20 cellular contexts compared by ENCODE assay signal in the genomic region with DNA sequence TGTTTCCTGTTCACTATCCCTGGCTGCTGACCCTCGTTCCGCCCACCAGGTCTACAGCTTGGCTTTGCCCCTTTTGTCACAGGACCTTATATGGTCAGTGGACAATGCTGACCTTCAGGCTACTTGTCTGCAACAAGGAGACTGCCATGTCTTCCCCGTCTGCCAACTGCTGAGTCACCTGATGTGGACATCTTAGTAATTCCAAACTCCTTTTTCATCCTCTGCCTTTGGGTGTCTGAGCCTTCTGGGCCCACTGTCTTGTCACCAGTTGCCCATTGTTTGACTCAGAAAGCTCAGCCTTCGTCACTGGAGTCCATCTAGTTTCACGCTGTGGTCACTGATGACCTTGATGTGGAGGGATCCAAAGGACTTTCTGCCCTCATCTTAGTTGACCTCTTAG. TPM values are rescaled to one million over a fixed set of nuclear protein-coding genes. Genes with fewer than 3 reads are reported as not detected.
DNase-seq lines count a peak whose midpoint lies in the region; TF ChIP-seq lines count a peak whose summit lies in the region.
"Had no signal": no experiment of that assay in that cellular context is flagged by ENCODE, and none has a peak within 500 bp of the region (broad histone marks: within the 10 kb centered on the region; RNA-seq: fewer than 3 reads in every experiment).

No MANE protein-coding gene starts in this region.

- no peak overlapping the region for H3K27ac ChIP-seq in colonic mucosa
- H3K27ac ChIP-seq: right lobe of liver, RWPE1, suprapubic skin had no signal

- no peaks in the 10 kb centered on the region for H3K9me3 ChIP-seq in colonic mucosa
- H3K9me3 ChIP-seq: right lobe of liver, suprapubic skin had no signal

- H3K4me3 ChIP-seq in AG10803 (ENCODE audit: low read length) (no peak overlapping the region), foreskin fibroblast (ENCODE audit: low read depth in 1 of 2, low read length in 2 of 2) (no peak overlapping the region), colonic mucosa (no peak overlapping the region)
- H3K4me3 ChIP-seq: right lobe of liver, suprapubic skin had no signal

- DNase-seq in AG10803 (ENCODE audit: low read depth) (peak; percentile 34), EL (peak; percentile 7), RPMI7951 (ENCODE audit: low read depth) (peak; percentile 0), foreskin fibroblast (peak; percentile 7 to 8), SHP77 treated with DMSO at 0.1 percent for 48 hours (lab: John Stamatoyannopoulos, UW) (no peak), colonic mucosa (no peak), NCI-H524 treated with DMSO at 0.1 percent for 48 hours (lab: John Stamatoyannopoulos, UW) (no peak), T-helper 1 cell (no peak)
- DNase-seq: activated CD4-positive, alpha-beta T cell treated with anti-CD3 and anti-CD28 coated beads for 48 hours; activated naive CD4-positive, alpha-beta T cell; activated T-cell treated with anti-CD3 and anti-CD28 coated beads, Interleukin-2, amount 50 U/mL, for 72 hours; DMS 273 treated with DMSO at 0.1 percent for 48 hours; effector memory CD8-positive, alpha-beta T cell; NCI-H1417 treated with DMSO at 0.1 percent for 48 hours; NCI-H2081 treated with DMSO at 0.1 percent for 48 hours; NCI-H226; right lobe of liver; stimulated activated CD4-positive, alpha-beta T cell treated with anti-CD3 and anti-CD28 coated beads, Interleukin-4, amount 100 ng/mL, for 24 hours had no signal

- TF ChIP-seq CTCF in AG10803 (conservative IDR thresholded peaks at IDR 0.05; ENCODE audit: low read length) (no peak), foreskin fibroblast (IDR thresholded peaks at IDR 0.05; ENCODE audit: low read depth, low read length) (no peak), colonic mucosa (IDR thresholded peaks at IDR 0.05) (no peak)

- H3K9ac ChIP-seq in colonic mucosa (ENCODE audit: low read depth in 2 of 2, low read length in 2 of 2): no peak overlapping the region

- intact Hi-C loops in colonic mucosa (cut with DNase I): no loop called here

- no peaks in the 10 kb centered on the region for H3K4me1 ChIP-seq in colonic mucosa
- H3K4me1 ChIP-seq: suprapubic skin had no signal

- no peaks in the 10 kb centered on the region for H3K36me3 ChIP-seq in colonic mucosa
- H3K36me3 ChIP-seq: right lobe of liver, suprapubic skin had no signal

- no peaks in the 10 kb centered on the region for H3K27me3 ChIP-seq in colonic mucosa
- H3K27me3 ChIP-seq: right lobe of liver, suprapubic skin had no signal

RNA-seq across cellular contexts. Expression of a gene that starts 30.2 kb away (rescaled TPM):
- total RNA-seq in RPMI7951 (2014; rRNA removed; shearing (Covaris generic)): not detected in 2 replicates
- total RNA-seq in colonic mucosa: 10 to 100 TPM; 22.5 to 26.8 TPM

Comparison
In these comparisons a context has a peak if more than half of its experiments do, and no peak if none do; other contexts are left out.
1. DNase-seq: peak in AG10803 (single experiment), EL (single experiment), RPMI7951 (single experiment) and foreskin fibroblast (2 of 2); none in SHP77 treated with DMSO at 0.1 percent for 48 hours (single experiment), colonic mucosa (single experiment), NCI-H524 treated with DMSO at 0.1 percent for 48 hours (single experiment) and T-helper 1 cell (0 of 5).
2. RNA of a gene that starts 30.2 kb away (total RNA-seq): 22.5 to 26.8 TPM in colonic mucosa; not detected in RPMI7951; every median in the first group is over 10 times any median in the second.